In genomic region chr16:75443301-75443700, GRCh38 we compare ENCODE assay signal across 15 cellular contexts. TPM values are rescaled to one million over a fixed set of nuclear protein-coding genes. Genes with fewer than 3 reads are reported as not detected.
"Had no signal": no experiment of that assay in that cellular context is flagged by ENCODE, and none has a peak within 500 bp of the region (broad histone marks: within the 10 kb centered on the region; RNA-seq: fewer than 3 reads in every experiment).

No MANE protein-coding gene starts in this region.

- H3K4me3 Mint-ChIP-seq: activated naive CD4-positive, alpha-beta T cell treated with anti-CD3 and anti-CD28 coated beads for 36 hours; effector memory CD8-positive, alpha-beta T cell; memory B cell had no signal

- H3K4me1 ChIP-seq: thyroid gland, uterus had no signal

- H3K9me3 ChIP-seq: heart right ventricle, left ventricle myocardium inferior, ovary, thyroid gland, uterus had no signal

- H3K9me3 Mint-ChIP-seq: activated naive CD4-positive, alpha-beta T cell treated with anti-CD3 and anti-CD28 coated beads for 36 hours; effector memory CD8-positive, alpha-beta T cell; memory B cell had no signal

- ATAC-seq: effector memory CD8-positive, alpha-beta T cell; heart right ventricle had no signal

- H3K4me1 Mint-ChIP-seq: memory B cell had no signal

- DNase-seq: activated CD4-positive, alpha-beta T cell treated with anti-CD3 and anti-CD28 coated beads for 48 hours; activated naive CD4-positive, alpha-beta T cell treated with anti-CD3 and anti-CD28 coated beads for 36 hours; caudate nucleus; effector memory CD8-positive, alpha-beta T cell; heart right ventricle; left ventricle myocardium inferior; ovary; T-helper 1 cell; thyroid gland; uterus; WERI-Rb-1 had no signal

- H3K27me3 ChIP-seq: heart right ventricle, ovary, thyroid gland, uterus had no signal

- H3K27ac Mint-ChIP-seq: activated naive CD4-positive, alpha-beta T cell treated with anti-CD3 and anti-CD28 coated beads for 36 hours; effector memory CD8-positive, alpha-beta T cell; memory B cell had no signal

- H3K4me3 ChIP-seq: coronary artery, heart right ventricle, left ventricle myocardium inferior, ovary, skin epidermis, thyroid gland, uterus had no signal

- H3K36me3 ChIP-seq: ovary, thyroid gland, uterus had no signal

- FAIRE-seq: keratinocyte had no signal

- H3K27me3 Mint-ChIP-seq: effector memory CD8-positive, alpha-beta T cell; memory B cell had no signal

- H3K27ac ChIP-seq: coronary artery, heart right ventricle, left ventricle myocardium inferior, ovary, skin epidermis, thyroid gland, WERI-Rb-1 had no signal

RNA-seq across cellular contexts. Expression of gene CHST6, which starts 51.9 kb away (rescaled TPM):
- total RNA-seq: activated naive CD4-positive, alpha-beta T cell treated with anti-CD3 and anti-CD28 coated beads for 36 hours had no signal
